In the genomic region with DNA sequence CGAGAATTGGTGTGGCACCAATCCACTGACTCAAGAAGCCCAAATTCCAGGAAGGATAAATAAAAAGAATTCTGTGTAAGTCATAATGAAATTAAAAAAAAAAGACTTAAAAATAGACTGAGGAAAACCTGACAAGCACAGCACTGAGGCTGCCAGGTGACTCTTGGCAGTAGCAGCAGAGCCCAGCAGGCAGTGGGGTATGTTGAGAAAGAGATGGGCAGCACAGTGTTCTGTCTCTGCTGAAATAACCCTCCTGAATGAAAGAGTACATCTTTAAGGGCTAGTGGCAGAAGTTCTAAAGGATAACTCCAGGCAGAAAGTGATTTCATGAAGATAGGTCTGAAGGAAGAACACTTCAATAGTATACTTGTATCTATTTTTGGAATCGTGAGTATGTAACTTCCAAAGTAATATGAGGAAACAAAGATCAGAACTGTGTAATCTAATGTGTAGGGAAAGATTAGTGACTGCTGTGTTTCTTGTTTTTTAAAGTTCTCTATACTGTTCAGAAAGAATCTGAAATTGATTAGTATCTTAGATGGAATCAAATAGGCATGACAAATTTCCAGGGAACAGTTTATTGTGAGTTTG, we compare ENCODE assay signal across 10 cellular contexts.
DNase-seq lines count a peak whose midpoint lies in the region; ATAC-seq and TF ChIP-seq lines count a peak whose summit lies in the region.
"Had no signal": no experiment of that assay in that cellular context is flagged by ENCODE, and none has a peak within 500 bp of the region (broad histone marks: within the 10 kb centered on the region; RNA-seq: fewer than 3 reads in every experiment).

No MANE protein-coding gene starts in this region.

- ATAC-seq in Right ventricle myocardium superior (ENCODE audit: poor library complexity) (peak; percentile 78), omental fat pad (ENCODE audit: low FRiP score) (no peak), mucosa of descending colon (no peak)

- H3K4me1 Mint-ChIP-seq in activated T-cell treated with anti-CD3 and anti-CD28 coated beads, Interleukin-2, amount 50 U/mL, for 24 hours (ENCODE audit: low read depth), result peaks cover 94% of the 10 kb centered on the region
- peaks cover 84% of the 10 kb centered on the region for H3K4me1 Mint-ChIP-seq in activated CD4-positive, alpha-beta memory T cell treated with anti-CD3 and anti-CD28 coated beads, Interleukin-2, amount 10 ng/mL, durations not matched to agents 7 days and 5 days

- TF ChIP-seq CTCF in omental fat pad (IDR thresholded peaks at IDR 0.05) (no peak), mucosa of descending colon (IDR thresholded peaks at IDR 0.05) (no peak)

- CTCF ChIA-PET in activated CD4-positive, alpha-beta memory T cell treated with anti-CD3 and anti-CD28 coated beads, Interleukin-2, amount 10 ng/mL, durations not matched to agents 7 days and 5 days (lab: Charles Lee), result interaction anchor here (2.6 kb wide), 1 partner anchor 184 kb away, joined by 11 read pairs; no protein-coding TSS in a partner anchor

- H3K4me3 ChIP-seq in mucosa of descending colon, result no peak overlapping the region

- no peaks in the 10 kb centered on the region for H3K9me3 Mint-ChIP-seq in activated T-cell treated with anti-CD3 and anti-CD28 coated beads, Interleukin-2, amount 50 U/mL, for 24 hours
- no peaks in the 10 kb centered on the region for H3K9me3 Mint-ChIP-seq in activated CD4-positive, alpha-beta memory T cell treated with anti-CD3 and anti-CD28 coated beads, Interleukin-2, amount 10 ng/mL, durations not matched to agents 7 days and 5 days

- POLR2A ChIA-PET in activated CD4-positive, alpha-beta memory T cell treated with anti-CD3 and anti-CD28 coated beads, Interleukin-2, amount 10 ng/mL, durations not matched to agents 7 days and 5 days (lab: Charles Lee), result no interaction called here

- no peaks in the 10 kb centered on the region for H3K36me3 ChIP-seq in mucosa of descending colon (ENCODE audit: low read depth)

- H3K27ac Mint-ChIP-seq in activated T-cell treated with anti-CD3 and anti-CD28 coated beads, Interleukin-2, amount 50 U/mL, for 24 hours, result peak overlapping the region; percentile 99
- H3K27ac Mint-ChIP-seq in activated CD4-positive, alpha-beta memory T cell treated with anti-CD3 and anti-CD28 coated beads, Interleukin-2, amount 10 ng/mL, durations not matched to agents 7 days and 5 days, result peak overlapping the region; percentile 84

- H3K4me3 Mint-ChIP-seq in activated T-cell treated with anti-CD3 and anti-CD28 coated beads, Interleukin-2, amount 50 U/mL, for 24 hours, result peak overlapping the region; percentile 66
- H3K4me3 Mint-ChIP-seq in activated CD4-positive, alpha-beta memory T cell treated with anti-CD3 and anti-CD28 coated beads, Interleukin-2, amount 10 ng/mL, durations not matched to agents 7 days and 5 days, result peak overlapping the region; percentile 13

- intact Hi-C loops in Right ventricle myocardium superior (cut with DNase I), result no loop called here
- intact Hi-C loops in mucosa of descending colon (cut with DNase I, micrococcal nuclease), result no loop called here

- peaks cover 7% of the 10 kb centered on the region for H3K4me1 ChIP-seq in mucosa of descending colon (ENCODE audit: low read depth)

- H3K27me3 Mint-ChIP-seq in activated T-cell treated with anti-CD3 and anti-CD28 coated beads, Interleukin-2, amount 50 U/mL, for 24 hours, result no peaks in the 10 kb centered on the region
- H3K27me3 Mint-ChIP-seq in activated CD4-positive, alpha-beta memory T cell treated with anti-CD3 and anti-CD28 coated beads, Interleukin-2, amount 10 ng/mL, durations not matched to agents 7 days and 5 days, result no peaks in the 10 kb centered on the region

- peaks cover 87% of the 10 kb centered on the region for H3K36me3 Mint-ChIP-seq in activated T-cell treated with anti-CD3 and anti-CD28 coated beads, Interleukin-2, amount 50 U/mL, for 24 hours (ENCODE audit: low read depth)
- peaks cover 62% of the 10 kb centered on the region for H3K36me3 Mint-ChIP-seq in activated CD4-positive, alpha-beta memory T cell treated with anti-CD3 and anti-CD28 coated beads, Interleukin-2, amount 10 ng/mL, durations not matched to agents 7 days and 5 days (ENCODE audit: low read depth)

- no peaks in the 10 kb centered on the region for H3K9me3 ChIP-seq in mucosa of descending colon

- no peak for DNase-seq in activated T-cell treated with anti-CD3 and anti-CD28 coated beads, Interleukin-2, amount 50 U/mL, for 24 hours
- no peak for DNase-seq in activated T-cell treated with anti-CD3 and anti-CD28 coated beads for 4 hours
- DNase-seq in activated CD4-positive, alpha-beta memory T cell treated with anti-CD3 and anti-CD28 coated beads, Interleukin-2, amount 10 ng/mL, durations not matched to agents 7 days and 5 days, result peak; percentile 28
- DNase-seq in Right ventricle myocardium superior, result peak; percentile 67
- DNase-seq in stimulated activated CD4-positive, alpha-beta T cell treated with anti-CD3 and anti-CD28 coated beads, Interleukin-4, amount 100 ng/mL, for 24 hours, result peak; percentile 27
- DNase-seq in GF-D8 (lab: John Stamatoyannopoulos, UW), result no peak
- DNase-seq in omental fat pad (ENCODE audit: low spot score), result no peak
- DNase-seq in mucosa of descending colon, result no peak
- DNase-seq: NCI-H1105 treated with DMSO at 0.1 percent for 48 hours, small intestine had no signal

Comparison
In these comparisons a context has a peak if more than half of its experiments do, and no peak if none do; other contexts are left out.
1. DNase-seq: peak in activated CD4-positive, alpha-beta memory T cell treated with anti-CD3 and anti-CD28 coated beads, Interleukin-2, amount 10 ng/mL, durations not matched to agents 7 days and 5 days (single experiment), Right ventricle myocardium superior (single experiment) and stimulated activated CD4-positive, alpha-beta T cell treated with anti-CD3 and anti-CD28 coated beads, Interleukin-4, amount 100 ng/mL, for 24 hours (single experiment); none in activated T-cell treated with anti-CD3 and anti-CD28 coated beads, Interleukin-2, amount 50 U/mL, for 24 hours (single experiment), activated T-cell treated with anti-CD3 and anti-CD28 coated beads for 4 hours (single experiment), GF-D8 (single experiment), omental fat pad (single experiment) and mucosa of descending colon (0 of 3).